Comparison of ENCODE assay signal across 1 cellular context in the genomic region with DNA sequence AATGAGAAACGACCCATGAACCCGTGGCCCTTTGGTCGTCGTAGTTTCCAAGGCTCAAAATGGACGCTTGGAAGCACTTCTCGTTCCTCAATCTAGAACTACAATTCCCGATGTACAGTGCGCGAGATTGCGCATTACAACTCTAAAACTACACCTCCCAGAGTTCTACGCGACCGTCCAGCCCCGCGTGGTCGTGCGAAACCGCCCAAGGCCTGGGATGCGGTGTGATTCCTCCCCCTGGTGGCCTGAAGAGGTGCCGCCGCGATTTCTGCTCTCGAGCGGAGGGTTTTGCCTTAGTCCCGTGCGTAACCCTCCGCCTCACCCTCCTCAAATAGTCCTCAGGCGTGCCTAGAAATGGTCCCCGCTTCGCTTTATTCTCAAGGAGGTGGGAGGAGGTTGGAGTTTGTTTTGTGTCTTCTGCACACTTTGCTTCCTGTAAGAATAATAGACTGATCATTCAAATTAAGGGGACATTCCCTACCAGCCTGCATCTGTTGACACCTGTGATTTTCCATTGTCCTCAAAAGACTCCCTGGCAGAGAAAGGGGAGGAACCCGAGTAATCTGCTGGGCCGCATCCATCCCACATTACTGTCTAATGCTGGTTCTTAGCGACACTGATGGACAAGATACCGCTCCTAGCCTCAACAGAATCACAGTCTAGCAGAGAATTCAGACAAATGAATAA.
TF ChIP-seq lines count a peak whose summit lies in the region.

No MANE protein-coding gene starts in this region.

TF ChIP-seq in HepG2, 621 proteins besides CTCF, POLR2A, EP300 and RAD21 (continued from another document and continues in another):
- TF ChIP-seq, protein P1, sequence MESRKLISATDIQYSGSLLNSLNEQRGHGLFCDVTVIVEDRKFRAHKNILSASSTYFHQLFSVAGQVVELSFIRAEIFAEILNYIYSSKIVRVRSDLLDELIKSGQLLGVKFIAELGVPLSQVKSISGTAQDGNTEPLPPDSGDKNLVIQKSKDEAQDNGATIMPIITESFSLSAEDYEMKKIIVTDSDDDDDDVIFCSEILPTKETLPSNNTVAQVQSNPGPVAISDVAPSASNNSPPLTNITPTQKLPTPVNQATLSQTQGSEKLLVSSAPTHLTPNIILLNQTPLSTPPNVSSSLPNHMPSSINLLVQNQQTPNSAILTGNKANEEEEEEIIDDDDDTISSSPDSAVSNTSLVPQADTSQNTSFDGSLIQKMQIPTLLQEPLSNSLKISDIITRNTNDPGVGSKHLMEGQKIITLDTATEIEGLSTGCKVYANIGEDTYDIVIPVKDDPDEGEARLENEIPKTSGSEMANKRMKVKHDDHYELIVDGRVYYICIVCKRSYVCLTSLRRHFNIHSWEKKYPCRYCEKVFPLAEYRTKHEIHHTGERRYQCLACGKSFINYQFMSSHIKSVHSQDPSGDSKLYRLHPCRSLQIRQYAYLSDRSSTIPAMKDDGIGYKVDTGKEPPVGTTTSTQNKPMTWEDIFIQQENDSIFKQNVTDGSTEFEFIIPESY (CRISPR knock-in tag; IDR thresholded peaks at IDR 0.05), result peak; percentile 93
- peak; percentile 93 for TF ChIP-seq ZNF331 (CRISPR knock-in tag; IDR thresholded peaks at IDR 0.05)
- TF ChIP-seq HMGA1 (CRISPR knock-in tag; conservative IDR thresholded peaks at IDR 0.05), result no peak
- TF ChIP-seq, protein P2, sequence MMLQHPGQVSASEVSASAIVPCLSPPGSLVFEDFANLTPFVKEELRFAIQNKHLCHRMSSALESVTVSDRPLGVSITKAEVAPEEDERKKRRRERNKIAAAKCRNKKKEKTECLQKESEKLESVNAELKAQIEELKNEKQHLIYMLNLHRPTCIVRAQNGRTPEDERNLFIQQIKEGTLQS (CRISPR knock-in tag; IDR thresholded peaks at IDR 0.05), result 0 out of 2 replicates have a peak, but pooled peaks have one; percentile 14
- TF ChIP-seq, protein P3, sequence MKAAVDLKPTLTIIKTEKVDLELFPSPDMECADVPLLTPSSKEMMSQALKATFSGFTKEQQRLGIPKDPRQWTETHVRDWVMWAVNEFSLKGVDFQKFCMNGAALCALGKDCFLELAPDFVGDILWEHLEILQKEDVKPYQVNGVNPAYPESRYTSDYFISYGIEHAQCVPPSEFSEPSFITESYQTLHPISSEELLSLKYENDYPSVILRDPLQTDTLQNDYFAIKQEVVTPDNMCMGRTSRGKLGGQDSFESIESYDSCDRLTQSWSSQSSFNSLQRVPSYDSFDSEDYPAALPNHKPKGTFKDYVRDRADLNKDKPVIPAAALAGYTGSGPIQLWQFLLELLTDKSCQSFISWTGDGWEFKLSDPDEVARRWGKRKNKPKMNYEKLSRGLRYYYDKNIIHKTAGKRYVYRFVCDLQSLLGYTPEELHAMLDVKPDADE (CRISPR knock-in tag; IDR thresholded peaks at IDR 0.05), result no peak
- peak; percentile 83 for TF ChIP-seq SMAD3 (CRISPR knock-in tag; IDR thresholded peaks at IDR 0.05)
- TF ChIP-seq, protein P4, sequence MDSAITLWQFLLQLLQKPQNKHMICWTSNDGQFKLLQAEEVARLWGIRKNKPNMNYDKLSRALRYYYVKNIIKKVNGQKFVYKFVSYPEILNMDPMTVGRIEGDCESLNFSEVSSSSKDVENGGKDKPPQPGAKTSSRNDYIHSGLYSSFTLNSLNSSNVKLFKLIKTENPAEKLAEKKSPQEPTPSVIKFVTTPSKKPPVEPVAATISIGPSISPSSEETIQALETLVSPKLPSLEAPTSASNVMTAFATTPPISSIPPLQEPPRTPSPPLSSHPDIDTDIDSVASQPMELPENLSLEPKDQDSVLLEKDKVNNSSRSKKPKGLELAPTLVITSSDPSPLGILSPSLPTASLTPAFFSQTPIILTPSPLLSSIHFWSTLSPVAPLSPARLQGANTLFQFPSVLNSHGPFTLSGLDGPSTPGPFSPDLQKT (CRISPR knock-in tag; IDR thresholded peaks at IDR 0.05; ENCODE audit: borderline replicate concordance), result peak; percentile 62
- peak; percentile 89 for TF ChIP-seq MIXL1 (CRISPR knock-in tag; IDR thresholded peaks at IDR 0.05)
- TF ChIP-seq RARG (CRISPR knock-in tag; IDR thresholded peaks at IDR 0.05; ENCODE audit: low read depth), result no peak
- peak; percentile 79 for TF ChIP-seq ZSCAN25 (CRISPR knock-in tag; IDR thresholded peaks at IDR 0.05)
- peak; percentile 88; the same call in 1 of the 2 replicates for TF ChIP-seq MIER3 (CRISPR knock-in tag; IDR thresholded peaks at IDR 0.05; ENCODE audit: borderline replicate concordance)
- TF ChIP-seq, protein P5, sequence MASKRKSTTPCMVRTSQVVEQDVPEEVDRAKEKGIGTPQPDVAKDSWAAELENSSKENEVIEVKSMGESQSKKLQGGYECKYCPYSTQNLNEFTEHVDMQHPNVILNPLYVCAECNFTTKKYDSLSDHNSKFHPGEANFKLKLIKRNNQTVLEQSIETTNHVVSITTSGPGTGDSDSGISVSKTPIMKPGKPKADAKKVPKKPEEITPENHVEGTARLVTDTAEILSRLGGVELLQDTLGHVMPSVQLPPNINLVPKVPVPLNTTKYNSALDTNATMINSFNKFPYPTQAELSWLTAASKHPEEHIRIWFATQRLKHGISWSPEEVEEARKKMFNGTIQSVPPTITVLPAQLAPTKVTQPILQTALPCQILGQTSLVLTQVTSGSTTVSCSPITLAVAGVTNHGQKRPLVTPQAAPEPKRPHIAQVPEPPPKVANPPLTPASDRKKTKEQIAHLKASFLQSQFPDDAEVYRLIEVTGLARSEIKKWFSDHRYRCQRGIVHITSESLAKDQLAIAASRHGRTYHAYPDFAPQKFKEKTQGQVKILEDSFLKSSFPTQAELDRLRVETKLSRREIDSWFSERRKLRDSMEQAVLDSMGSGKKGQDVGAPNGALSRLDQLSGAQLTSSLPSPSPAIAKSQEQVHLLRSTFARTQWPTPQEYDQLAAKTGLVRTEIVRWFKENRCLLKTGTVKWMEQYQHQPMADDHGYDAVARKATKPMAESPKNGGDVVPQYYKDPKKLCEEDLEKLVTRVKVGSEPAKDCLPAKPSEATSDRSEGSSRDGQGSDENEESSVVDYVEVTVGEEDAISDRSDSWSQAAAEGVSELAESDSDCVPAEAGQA (IDR thresholded peaks at IDR 0.05; ENCODE audit: low read depth), result peak; percentile 85
- TF ChIP-seq, protein P5 (CRISPR knock-in tag; IDR thresholded peaks at IDR 0.05; ENCODE audit: borderline replicate concordance), result no peak
- TF ChIP-seq, protein P6, sequence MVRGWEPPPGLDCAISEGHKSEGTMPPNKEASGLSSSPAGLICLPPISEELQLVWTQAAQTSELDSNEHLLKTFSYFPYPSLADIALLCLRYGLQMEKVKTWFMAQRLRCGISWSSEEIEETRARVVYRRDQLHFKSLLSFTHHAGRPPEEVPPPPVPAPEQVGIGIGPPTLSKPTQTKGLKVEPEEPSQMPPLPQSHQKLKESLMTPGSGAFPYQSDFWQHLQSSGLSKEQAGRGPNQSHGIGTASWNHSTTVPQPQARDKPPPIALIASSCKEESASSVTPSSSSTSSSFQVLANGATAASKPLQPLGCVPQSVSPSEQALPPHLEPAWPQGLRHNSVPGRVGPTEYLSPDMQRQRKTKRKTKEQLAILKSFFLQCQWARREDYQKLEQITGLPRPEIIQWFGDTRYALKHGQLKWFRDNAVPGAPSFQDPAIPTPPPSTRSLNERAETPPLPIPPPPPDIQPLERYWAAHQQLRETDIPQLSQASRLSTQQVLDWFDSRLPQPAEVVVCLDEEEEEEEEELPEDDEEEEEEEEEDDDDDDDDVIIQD (CRISPR knock-in tag; IDR thresholded peaks at IDR 0.05; ENCODE audit: low read depth), result peak; percentile 85; the same call in 1 of the 2 replicates
- TF ChIP-seq ZNF264 (CRISPR knock-in tag; IDR thresholded peaks at IDR 0.05), result peak; percentile 72; the same call in 1 of the 2 replicates
- 0 out of 2 replicates have a peak, but pooled peaks have one; percentile 45 for TF ChIP-seq ZFP36L2 (CRISPR knock-in tag; IDR thresholded peaks at IDR 0.05)
- 0 out of 2 replicates have a peak, but pooled peaks have one; percentile 47 for TF ChIP-seq SAFB2 (CRISPR knock-in tag; IDR thresholded peaks at IDR 0.05; ENCODE audit: borderline replicate concordance, low read depth)
- no peak for TF ChIP-seq RBAK (CRISPR knock-in tag; IDR thresholded peaks at IDR 0.05)
- TF ChIP-seq, protein P7, sequence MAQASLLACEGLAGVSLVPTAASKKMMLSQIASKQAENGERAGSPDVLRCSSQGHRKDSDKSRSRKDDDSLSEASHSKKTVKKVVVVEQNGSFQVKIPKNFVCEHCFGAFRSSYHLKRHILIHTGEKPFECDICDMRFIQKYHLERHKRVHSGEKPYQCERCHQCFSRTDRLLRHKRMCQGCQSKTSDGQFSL (CRISPR knock-in tag; IDR thresholded peaks at IDR 0.05), result peak; percentile 61; the same call in 1 of the 2 replicates
- no peak for TF ChIP-seq ZNF138 (CRISPR knock-in tag; IDR thresholded peaks at IDR 0.05; ENCODE audit: low read depth)
- 0 out of 2 replicates have a peak, but pooled peaks have one; percentile 66 for TF ChIP-seq ZNF616 (CRISPR knock-in tag; IDR thresholded peaks at IDR 0.05; ENCODE audit: low read depth)
- TF ChIP-seq ZNF232 (CRISPR knock-in tag; IDR thresholded peaks at IDR 0.05; ENCODE audit: borderline replicate concordance), result peak; percentile 76
- TF ChIP-seq PRPF4 (IDR thresholded peaks at IDR 0.05; ENCODE audit: low read depth, low read length, poor library complexity, severe bottlenecking), result peak; percentile 29
- no peak for TF ChIP-seq CHD4 (IDR thresholded peaks at IDR 0.05; ENCODE audit: borderline replicate concordance, low read length)
- peak; percentile 84 for TF ChIP-seq ZNF510 (CRISPR knock-in tag; IDR thresholded peaks at IDR 0.05; ENCODE audit: low read depth)
- TF ChIP-seq SOX5 (CRISPR knock-in tag; IDR thresholded peaks at IDR 0.05; ENCODE audit: borderline replicate concordance), result peak; percentile 86
- TF ChIP-seq, protein P8, sequence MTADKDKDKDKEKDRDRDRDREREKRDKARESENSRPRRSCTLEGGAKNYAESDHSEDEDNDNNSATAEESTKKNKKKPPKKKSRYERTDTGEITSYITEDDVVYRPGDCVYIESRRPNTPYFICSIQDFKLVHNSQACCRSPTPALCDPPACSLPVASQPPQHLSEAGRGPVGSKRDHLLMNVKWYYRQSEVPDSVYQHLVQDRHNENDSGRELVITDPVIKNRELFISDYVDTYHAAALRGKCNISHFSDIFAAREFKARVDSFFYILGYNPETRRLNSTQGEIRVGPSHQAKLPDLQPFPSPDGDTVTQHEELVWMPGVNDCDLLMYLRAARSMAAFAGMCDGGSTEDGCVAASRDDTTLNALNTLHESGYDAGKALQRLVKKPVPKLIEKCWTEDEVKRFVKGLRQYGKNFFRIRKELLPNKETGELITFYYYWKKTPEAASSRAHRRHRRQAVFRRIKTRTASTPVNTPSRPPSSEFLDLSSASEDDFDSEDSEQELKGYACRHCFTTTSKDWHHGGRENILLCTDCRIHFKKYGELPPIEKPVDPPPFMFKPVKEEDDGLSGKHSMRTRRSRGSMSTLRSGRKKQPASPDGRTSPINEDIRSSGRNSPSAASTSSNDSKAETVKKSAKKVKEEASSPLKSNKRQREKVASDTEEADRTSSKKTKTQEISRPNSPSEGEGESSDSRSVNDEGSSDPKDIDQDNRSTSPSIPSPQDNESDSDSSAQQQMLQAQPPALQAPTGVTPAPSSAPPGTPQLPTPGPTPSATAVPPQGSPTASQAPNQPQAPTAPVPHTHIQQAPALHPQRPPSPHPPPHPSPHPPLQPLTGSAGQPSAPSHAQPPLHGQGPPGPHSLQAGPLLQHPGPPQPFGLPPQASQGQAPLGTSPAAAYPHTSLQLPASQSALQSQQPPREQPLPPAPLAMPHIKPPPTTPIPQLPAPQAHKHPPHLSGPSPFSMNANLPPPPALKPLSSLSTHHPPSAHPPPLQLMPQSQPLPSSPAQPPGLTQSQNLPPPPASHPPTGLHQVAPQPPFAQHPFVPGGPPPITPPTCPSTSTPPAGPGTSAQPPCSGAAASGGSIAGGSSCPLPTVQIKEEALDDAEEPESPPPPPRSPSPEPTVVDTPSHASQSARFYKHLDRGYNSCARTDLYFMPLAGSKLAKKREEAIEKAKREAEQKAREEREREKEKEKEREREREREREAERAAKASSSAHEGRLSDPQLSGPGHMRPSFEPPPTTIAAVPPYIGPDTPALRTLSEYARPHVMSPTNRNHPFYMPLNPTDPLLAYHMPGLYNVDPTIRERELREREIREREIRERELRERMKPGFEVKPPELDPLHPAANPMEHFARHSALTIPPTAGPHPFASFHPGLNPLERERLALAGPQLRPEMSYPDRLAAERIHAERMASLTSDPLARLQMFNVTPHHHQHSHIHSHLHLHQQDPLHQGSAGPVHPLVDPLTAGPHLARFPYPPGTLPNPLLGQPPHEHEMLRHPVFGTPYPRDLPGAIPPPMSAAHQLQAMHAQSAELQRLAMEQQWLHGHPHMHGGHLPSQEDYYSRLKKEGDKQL (CRISPR knock-in tag; IDR thresholded peaks at IDR 0.05; ENCODE audit: low read depth), result peak; percentile 63; the same call in 1 of the 2 replicates
- TF ChIP-seq MEIS2 (CRISPR knock-in tag; IDR thresholded peaks at IDR 0.05), result peak; percentile 89
- 0 out of 4 replicates have a peak, but pooled peaks of 1 of the 2 experiments have one; percentile 19 for TF ChIP-seq MAFK (conservative IDR thresholded peaks at IDR 0.05 in 1 of 2, IDR thresholded peaks at IDR 0.05 in 1 of 2; ENCODE audit: low read length in 2 of 2)
- TF ChIP-seq ZNF101 (CRISPR knock-in tag; IDR thresholded peaks at IDR 0.05; ENCODE audit: borderline replicate concordance, low read depth), result no peak
- TF ChIP-seq, protein P9, sequence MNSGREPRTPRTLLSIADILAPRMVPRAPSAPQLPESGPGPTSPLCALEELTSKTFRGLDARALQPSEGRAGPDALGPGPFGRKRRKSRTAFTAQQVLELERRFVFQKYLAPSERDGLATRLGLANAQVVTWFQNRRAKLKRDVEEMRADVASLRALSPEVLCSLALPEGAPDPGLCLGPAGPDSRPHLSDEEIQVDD (CRISPR knock-in tag; IDR thresholded peaks at IDR 0.05; ENCODE audit: borderline replicate concordance), result no peak
- 0 out of 2 replicates have a peak, but pooled peaks have one; percentile 64 for TF ChIP-seq ZNF253 (CRISPR knock-in tag; IDR thresholded peaks at IDR 0.05; ENCODE audit: borderline replicate concordance)
- no peak for TF ChIP-seq ZNF713 (CRISPR knock-in tag; IDR thresholded peaks at IDR 0.05)
- no peak for TF ChIP-seq SRF (IDR thresholded peaks at IDR 0.05; ENCODE audit: low read depth, low read length)
